10 cellular contexts compared by ENCODE assay signal in genomic region chr15:64640146-64640868, GRCh38.
DNase-seq lines count a peak whose midpoint lies in the region; ATAC-seq and TF ChIP-seq lines count a peak whose summit lies in the region.
"Had no signal": no experiment of that assay in that cellular context is flagged by ENCODE, and none has a peak within 500 bp of the region (broad histone marks: within the 10 kb centered on the region; RNA-seq: fewer than 3 reads in every experiment).

No MANE protein-coding gene starts in this region.

- TF ChIP-seq CTCF in ascending aorta (IDR thresholded peaks at IDR 0.05), result no peak
- TF ChIP-seq CTCF in mucosa of descending colon (IDR thresholded peaks at IDR 0.05), result no peak
- no peak for TF ChIP-seq CTCF in suprapubic skin (IDR thresholded peaks at IDR 0.05)

- WGBS in suprapubic skin, result 64% methylated on average over 5 of the region's 5 CpGs

- H3K27me3 Mint-ChIP-seq in CD4-positive, CD25-positive, alpha-beta regulatory T cell, result no peaks in the 10 kb centered on the region

- no peak overlapping the region for H3K27ac ChIP-seq in CD4-positive, CD25-positive, alpha-beta regulatory T cell (ENCODE audit: insufficient read depth, low read length, poor library complexity, severe bottlenecking)
- H3K27ac ChIP-seq in ascending aorta, result peak overlapping the region; percentile 24 to 39
- H3K27ac ChIP-seq in suprapubic skin, result no peak overlapping the region

- peaks cover 0 to 3% of the 10 kb centered on the region in 2 experiments for H3K9me3 ChIP-seq in CD4-positive, CD25-positive, alpha-beta regulatory T cell (ENCODE audit: control insufficient read depth in 2 of 2, low read length in 2 of 2)
- H3K9me3 ChIP-seq in ascending aorta, result peaks cover 0 to 5% of the 10 kb centered on the region in 2 donors
- no peaks in the 10 kb centered on the region for H3K9me3 ChIP-seq in mucosa of descending colon
- H3K9me3 ChIP-seq in suprapubic skin, result no peaks in the 10 kb centered on the region

- peaks cover 25% of the 10 kb centered on the region for H3K36me3 Mint-ChIP-seq in CD4-positive, CD25-positive, alpha-beta regulatory T cell

- no peak for TF ChIP-seq EP300 in suprapubic skin (IDR thresholded peaks at IDR 0.05)

- no peak for ATAC-seq in CD4-positive, CD25-positive, alpha-beta regulatory T cell (ENCODE audit: low read depth in 2 of 2)
- ATAC-seq in mucosa of descending colon (peak; percentile 81), GM21786 (IDR thresholded peaks at IDR 0.05; ENCODE audit: unreplicated experiment) (no peak), HG02852 (IDR thresholded peaks at IDR 0.05; ENCODE audit: unreplicated experiment) (no peak)

- H3K4me3 Mint-ChIP-seq in CD4-positive, CD25-positive, alpha-beta regulatory T cell, result no peak overlapping the region

- peak overlapping the region in 2 of 3 donors; percentile 11 to 67 for H3K27ac Mint-ChIP-seq in CD4-positive, CD25-positive, alpha-beta regulatory T cell

- H3K4me1 ChIP-seq in CD4-positive, CD25-positive, alpha-beta regulatory T cell (ENCODE audit: control insufficient read depth, insufficient read depth, low read length, poor library complexity, severe bottlenecking), result peaks cover 11% of the 10 kb centered on the region
- H3K4me1 ChIP-seq in ascending aorta (peaks cover 7 to 12% of the 10 kb centered on the region in 2 donors), mucosa of descending colon (ENCODE audit: low read depth) (peaks cover 52% of the 10 kb centered on the region), suprapubic skin (peaks cover 28% of the 10 kb centered on the region)

- intact Hi-C loops in ascending aorta (cut with DNase I), result loop anchor here (10.0 kb wide), 1 partner anchor 216 kb away; no protein-coding TSS in a partner anchor
- intact Hi-C loops in mucosa of descending colon (cut with DNase I, micrococcal nuclease), result no loop called here

- DNase-seq in CD4-positive, CD25-positive, alpha-beta regulatory T cell, result no peak
- DNase-seq in ELR (ENCODE audit: low read depth), result peak; percentile 28
- no peak for DNase-seq in ascending aorta (ENCODE audit: low spot score in 2 of 2)
- DNase-seq in mucosa of descending colon, result peak in 1 of 3 donors; percentile 35
- no peak for DNase-seq in suprapubic skin (ENCODE audit: low spot score in 2 of 2)
- DNase-seq in activated gamma-delta T cell (lab: John Stamatoyannopoulos, UW), result no peak
- DNase-seq: NCI-H187 treated with DMSO at 0.1 percent for 48 hours had no signal

- no peak overlapping the region for H3K4me3 ChIP-seq in CD4-positive, CD25-positive, alpha-beta regulatory T cell (ENCODE audit: low read depth, low read length)
- H3K4me3 ChIP-seq in ascending aorta (no peak overlapping the region), mucosa of descending colon (no peak overlapping the region), suprapubic skin (no peak overlapping the region)
- H3K4me3 ChIP-seq: coronary artery had no signal

- H3K9me3 Mint-ChIP-seq in CD4-positive, CD25-positive, alpha-beta regulatory T cell, result peaks cover 0 to 7% (median 2%) of the 10 kb centered on the region in 7 donors

- peaks cover 3% of the 10 kb centered on the region for H3K36me3 ChIP-seq in CD4-positive, CD25-positive, alpha-beta regulatory T cell (ENCODE audit: control insufficient read depth, insufficient read depth, low read length)
- no peaks in the 10 kb centered on the region for H3K36me3 ChIP-seq in ascending aorta
- H3K36me3 ChIP-seq in mucosa of descending colon (ENCODE audit: low read depth), result no peaks in the 10 kb centered on the region
- no peaks in the 10 kb centered on the region for H3K36me3 ChIP-seq in suprapubic skin

- no peaks in the 10 kb centered on the region for H3K27me3 ChIP-seq in CD4-positive, CD25-positive, alpha-beta regulatory T cell (ENCODE audit: control insufficient read depth, insufficient read depth, low read length)
- no peaks in the 10 kb centered on the region for H3K27me3 ChIP-seq in ascending aorta
- H3K27me3 ChIP-seq in suprapubic skin, result no peaks in the 10 kb centered on the region

- TF ChIP-seq POLR2A in suprapubic skin (IDR thresholded peaks at IDR 0.05), result no peak

- H3K4me1 Mint-ChIP-seq in CD4-positive, CD25-positive, alpha-beta regulatory T cell, result peaks cover 21 to 44% (median 30%) of the 10 kb centered on the region in 4 donors

Comparison
In these comparisons a context has a peak if more than half of its experiments do, and no peak if none do; other contexts are left out.
1. H3K27ac ChIP-seq: peak in ascending aorta (2 of 2); none in CD4-positive, CD25-positive, alpha-beta regulatory T cell (single experiment) and suprapubic skin (single experiment).